In genomic region chr3:156605686-156606605, GRCh38 we compare ENCODE assay signal across 8 cellular contexts. TPM values are rescaled to one million over a fixed set of nuclear protein-coding genes. Genes with fewer than 3 reads are reported as not detected.
DNase-seq lines count a peak whose midpoint lies in the region; ATAC-seq and TF ChIP-seq lines count a peak whose summit lies in the region.

No MANE protein-coding gene starts in this region.

- H3K9ac ChIP-seq in colonic mucosa (ENCODE audit: low read depth in 2 of 2, low read length in 2 of 2): peak overlapping the region; percentile 46 to 60

- peaks cover 40% of the 10 kb centered on the region for H3K4me1 Mint-ChIP-seq in stimulated activated naive CD8-positive, alpha-beta T cell treated with anti-CD3 and anti-CD28 coated beads, Interleukin-15, amount 100 ng/mL, for 72 hours

- H3K9me3 Mint-ChIP-seq in stimulated activated naive CD8-positive, alpha-beta T cell treated with anti-CD3 and anti-CD28 coated beads, Interleukin-15, amount 100 ng/mL, for 72 hours: no peaks in the 10 kb centered on the region

- peak; percentile 81 for DNase-seq in AG08395 (ENCODE audit: low spot score)
- DNase-seq in GM20000 (ENCODE audit: low spot score): peak; percentile 20
- peak; percentile 74 for DNase-seq in NCI-H69 (lab: John Stamatoyannopoulos, UW)
- peak; percentile 25 for DNase-seq in colonic mucosa
- peak; percentile 34 for DNase-seq in left colon
- DNase-seq in stimulated activated naive CD8-positive, alpha-beta T cell treated with anti-CD3 and anti-CD28 coated beads, Interleukin-15, amount 100 ng/mL, for 72 hours: no peak
- no peak for DNase-seq in putamen (ENCODE audit: low spot score)

- H3K27me3 Mint-ChIP-seq in stimulated activated naive CD8-positive, alpha-beta T cell treated with anti-CD3 and anti-CD28 coated beads, Interleukin-15, amount 100 ng/mL, for 72 hours: peaks cover 54% of the 10 kb centered on the region

- H3K4me3 Mint-ChIP-seq in stimulated activated naive CD8-positive, alpha-beta T cell treated with anti-CD3 and anti-CD28 coated beads, Interleukin-15, amount 100 ng/mL, for 72 hours: peak overlapping the region; percentile 75 to 86

- H3K4me3 ChIP-seq in colonic mucosa: peak overlapping the region; percentile 23

- ATAC-seq in left colon: peak; percentile 74
- ATAC-seq in stimulated activated naive CD8-positive, alpha-beta T cell treated with anti-CD3 and anti-CD28 coated beads, Interleukin-15, amount 100 ng/mL, for 72 hours: peak; percentile 39
- no peak for ATAC-seq in GM21529 (IDR thresholded peaks at IDR 0.05; ENCODE audit: unreplicated experiment)

- H3K9me3 ChIP-seq in colonic mucosa: no peaks in the 10 kb centered on the region

- H3K27me3 ChIP-seq in colonic mucosa: no peaks in the 10 kb centered on the region

- H3K4me1 ChIP-seq in colonic mucosa: no peaks in the 10 kb centered on the region

- no peaks in the 10 kb centered on the region for H3K36me3 ChIP-seq in colonic mucosa

- peak overlapping the region in 1 of 2 donors; percentile 46 for H3K27ac Mint-ChIP-seq in stimulated activated naive CD8-positive, alpha-beta T cell treated with anti-CD3 and anti-CD28 coated beads, Interleukin-15, amount 100 ng/mL, for 72 hours

- intact Hi-C loops in colonic mucosa (cut with DNase I) (no loop called here), left colon (cut with DNase I, micrococcal nuclease) (no loop called here)

- H3K27ac ChIP-seq in colonic mucosa: peak overlapping the region; percentile 10

- no peak for TF ChIP-seq CTCF in GM20000 (IDR thresholded peaks at IDR 0.05; ENCODE audit: extremely low read depth, missing control alignments)
- TF ChIP-seq CTCF in colonic mucosa (IDR thresholded peaks at IDR 0.05): no peak

RNA-seq across cellular contexts. Expression of gene SSR3, which starts 51.0 kb away (rescaled TPM):
- total RNA-seq in colonic mucosa (100 to 1,000 TPM; 134 to 171 TPM), left colon (100 to 1,000 TPM; 114 to 123 TPM)

Comparison
In these comparisons a context has a peak if more than half of its experiments do, and no peak if none do; other contexts are left out.
1. DNase-seq: peak in AG08395 (single experiment), GM20000 (single experiment), NCI-H69 (single experiment), colonic mucosa (single experiment) and left colon (2 of 2); none in stimulated activated naive CD8-positive, alpha-beta T cell treated with anti-CD3 and anti-CD28 coated beads, Interleukin-15, amount 100 ng/mL, for 72 hours (0 of 2) and putamen (single experiment).